ENCODE assay signal across 2 cellular contexts in the genomic region with DNA sequence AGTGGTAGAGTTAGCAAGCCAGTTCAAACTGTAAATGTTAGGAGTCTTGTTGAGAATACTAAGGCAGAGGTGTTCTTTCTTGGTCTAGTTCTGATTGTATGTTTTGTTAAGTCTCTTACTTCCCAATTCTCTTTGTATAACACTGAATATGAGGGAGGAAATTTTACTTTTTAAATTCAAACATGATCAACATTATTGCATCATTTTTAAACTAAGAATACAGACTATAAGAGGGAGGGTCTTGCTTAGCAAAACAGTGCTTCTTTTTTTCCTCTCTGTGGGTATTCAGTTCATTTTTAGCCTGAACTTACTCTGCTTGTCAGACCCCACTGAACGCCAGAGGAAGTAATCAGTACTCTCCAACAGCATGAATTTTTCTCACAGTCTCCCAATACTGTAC.
TF ChIP-seq lines count a peak whose summit lies in the region.

No MANE protein-coding gene starts in this region.

TF ChIP-seq in HepG2, 621 proteins besides CTCF, POLR2A, EP300 and RAD21 (continued from another document):
- no peak for TF ChIP-seq ZNF563 (CRISPR knock-in tag; IDR thresholded peaks at IDR 0.05)
TF ChIP-seq in HepG2: peak in this region for 1.

TF ChIP-seq in K562, 482 proteins besides CTCF, POLR2A, EP300 and RAD21 (continued from another document):
- TF ChIP-seq ASH1L (IDR thresholded peaks at IDR 0.05; ENCODE audit: borderline replicate concordance, low read depth, partially characterized antibody) (no peak), TCF3 (CRISPR knock-in tag; IDR thresholded peaks at IDR 0.05) (no peak), KLF1 (tag; IDR thresholded peaks at IDR 0.05) (no peak), NEUROD1 (IDR thresholded peaks at IDR 0.05; ENCODE audit: borderline replicate concordance, low read depth, low read length, partially characterized antibody) (no peak), STAT5A (IDR thresholded peaks at IDR 0.05; ENCODE audit: borderline replicate concordance, low read length) (no peak)
- TF ChIP-seq, protein P1, sequence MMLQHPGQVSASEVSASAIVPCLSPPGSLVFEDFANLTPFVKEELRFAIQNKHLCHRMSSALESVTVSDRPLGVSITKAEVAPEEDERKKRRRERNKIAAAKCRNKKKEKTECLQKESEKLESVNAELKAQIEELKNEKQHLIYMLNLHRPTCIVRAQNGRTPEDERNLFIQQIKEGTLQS (IDR thresholded peaks at IDR 0.05): peak; percentile 17; the same call in 1 of the 2 replicates
- TF ChIP-seq, protein P1 (CRISPR knock-in tag; conservative IDR thresholded peaks at IDR 0.05): no peak
